Comparison of ENCODE assay signal across 8 cellular contexts in the genomic region with DNA sequence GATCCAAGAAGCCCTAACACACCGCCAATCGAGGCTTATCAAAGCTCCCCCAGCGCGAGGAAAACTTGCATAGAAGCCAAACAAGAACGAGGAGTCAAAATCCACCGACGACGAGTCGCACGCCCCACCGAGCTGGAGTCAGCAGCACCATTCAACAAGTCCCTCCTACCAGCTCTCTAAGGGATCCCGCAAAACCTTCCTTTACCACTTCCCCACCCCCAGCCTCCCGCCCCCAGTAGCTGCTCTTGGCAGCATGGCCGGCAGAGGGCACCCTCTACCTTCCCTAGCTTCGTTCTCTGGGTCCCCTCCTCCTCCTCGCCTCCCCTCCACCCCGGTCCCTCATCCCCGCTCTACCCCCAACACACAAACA. TPM values are rescaled to one million over a fixed set of nuclear protein-coding genes. Genes with fewer than 3 reads are reported as not detected.
DNase-seq lines count a peak whose midpoint lies in the region; ATAC-seq and TF ChIP-seq lines count a peak whose summit lies in the region.

No MANE protein-coding gene starts in this region.

- H3K9me3 ChIP-seq in Peyer's patch, result no peaks in the 10 kb centered on the region

- H3K4me1 ChIP-seq in Peyer's patch, result peaks cover 0 to 32% (median 6%) of the 10 kb centered on the region in 4 donors
- H3K4me1 ChIP-seq in urinary bladder (ENCODE audit: insufficient read depth), result no peaks in the 10 kb centered on the region

- ATAC-seq in GM21360 (IDR thresholded peaks at IDR 0.05; ENCODE audit: unreplicated experiment), result peak; percentile 74

- H3K4me3 ChIP-seq in HL-60 (replicated peaks; ENCODE audit: insufficient read depth, low read length) (peak overlapping the region; percentile 51), Peyer's patch (peak overlapping the region in 2 of 4 donors; percentile 57 to 61), urinary bladder (ENCODE audit: low read depth, low read length) (peak overlapping the region; percentile 60)

- TF ChIP-seq CTCF in HL-60 (IDR thresholded peaks at IDR 0.05; ENCODE audit: insufficient read depth, low read length), result peak; percentile 28
- TF ChIP-seq CTCF in Peyer's patch (IDR thresholded peaks at IDR 0.05), result peak in 4 of 6 experiments; percentile 26 to 74 (median 52)

- DNase-seq in DMS53 treated with DMSO at 0.1 percent for 48 hours (lab: John Stamatoyannopoulos, UW; ENCODE audit: unreplicated experiment), result peak; percentile 41
- DNase-seq in HL-60 (ENCODE audit: low read depth in 1 of 2, low spot score in 1 of 2), result peak; percentile 55 to 65
- DNase-seq in Peyer's patch, result peak; percentile 22 to 78 (median 78)
- peak; percentile 4 to 22 (median 16) for DNase-seq in activated naive CD4-positive, alpha-beta T cell (lab: John Stamatoyannopoulos, UW)
- peak; percentile 95 for DNase-seq in glomerular visceral epithelial cell (ENCODE audit: extremely low spot score)
- DNase-seq in pons (ENCODE audit: low spot score), result peak; percentile 62

- TF ChIP-seq POLR2A in Peyer's patch (IDR thresholded peaks at IDR 0.05), result no peak

- no peaks in the 10 kb centered on the region for H3K36me3 ChIP-seq in Peyer's patch
- H3K36me3 ChIP-seq in urinary bladder (ENCODE audit: insufficient read depth), result no peaks in the 10 kb centered on the region

- WGBS in urinary bladder, result under 1% methylated on average over 18 of the region's 18 CpGs

- H3K27me3 ChIP-seq in HL-60 (ENCODE audit: insufficient read depth, poor library complexity, severe bottlenecking) (peaks cover 56% of the 10 kb centered on the region), Peyer's patch (peaks cover 0 to 23% of the 10 kb centered on the region in 2 donors)

- H3K27ac ChIP-seq in HL-60 (replicated peaks) (no peak overlapping the region), Peyer's patch (no peak overlapping the region), urinary bladder (ENCODE audit: low read depth) (no peak overlapping the region)

RNA-seq across cellular contexts. Expression of gene BDNF, which starts 1.4 kb away (rescaled TPM):
- 1 to 10 TPM in 1 of 4 donors, under 1 TPM in 1, not detected in 2; 0.53 to 1.3 TPM for total RNA-seq in Peyer's patch
- 3.3 TPM for total RNA-seq in urinary bladder
- polyA plus RNA-seq in urinary bladder, result 2.4 TPM

Comparison
In these comparisons a context has a peak if more than half of its experiments do, and no peak if none do; other contexts are left out.
1. DNase-seq: peak in every context shown above with its lines; median percentile 95 in glomerular visceral epithelial cell; 78 in Peyer's patch; 62 in pons; 60 in HL-60; 41 in DMS53 treated with DMSO at 0.1 percent for 48 hours; 16 in activated naive CD4-positive, alpha-beta T cell.